12 cellular contexts compared by ENCODE assay signal in genomic region chrX:152832520-152832919, GRCh38. TPM values are rescaled to one million over a fixed set of nuclear protein-coding genes. Genes with fewer than 3 reads are reported as not detected.
DNase-seq lines count a peak whose midpoint lies in the region; ATAC-seq and TF ChIP-seq lines count a peak whose summit lies in the region.
"Had no signal": no experiment of that assay in that cellular context is flagged by ENCODE, and none has a peak within 500 bp of the region (broad histone marks: within the 10 kb centered on the region; RNA-seq: fewer than 3 reads in every experiment).

No MANE protein-coding gene starts in this region.

- no peaks in the 10 kb centered on the region for H3K9me3 Mint-ChIP-seq in activated CD4-positive, alpha-beta memory T cell treated with anti-CD3 and anti-CD28 coated beads for 36 hours
- H3K9me3 Mint-ChIP-seq in stimulated activated effector memory CD8-positive, alpha-beta T cell treated with anti-CD3 and anti-CD28 coated beads, Interleukin-12 subunit alpha, Interleukin-12 subunit beta, amount 100 ng/mL, for 72 hours = no peaks in the 10 kb centered on the region

- H3K4me3 Mint-ChIP-seq in activated CD4-positive, alpha-beta memory T cell treated with anti-CD3 and anti-CD28 coated beads for 36 hours = peak overlapping the region; percentile 89
- peak overlapping the region; percentile 89 for H3K4me3 Mint-ChIP-seq in stimulated activated effector memory CD8-positive, alpha-beta T cell treated with anti-CD3 and anti-CD28 coated beads, Interleukin-12 subunit alpha, Interleukin-12 subunit beta, amount 100 ng/mL, for 72 hours

- H3K4me1 ChIP-seq in left ventricle myocardium inferior (peaks cover 31% of the 10 kb centered on the region), heart right ventricle (peaks cover 0 to 29% (median 9%) of the 10 kb centered on the region in 9 donors)
- H3K4me1 ChIP-seq: parathyroid adenoma had no signal

- DNase-seq in left ventricle myocardium inferior (no peak), heart right ventricle (no peak), foreskin fibroblast (no peak), mucosa of gallbladder (ENCODE audit: low spot score) (no peak), Ammon's horn (ENCODE audit: low spot score) (no peak), dermis blood vessel endothelial cell (no peak)
- no peak for DNase-seq in activated CD4-positive, alpha-beta memory T cell treated with anti-CD3 and anti-CD28 coated beads for 36 hours
- no peak for DNase-seq in stimulated activated effector memory CD8-positive, alpha-beta T cell treated with anti-CD3 and anti-CD28 coated beads, Interleukin-12 subunit alpha, Interleukin-12 subunit beta, amount 100 ng/mL, for 72 hours (ENCODE audit: low spot score in 2 of 2)
- DNase-seq: NCI-H2227 treated with DMSO at 0.1 percent for 48 hours had no signal

- CTCF ChIA-PET in activated CD4-positive, alpha-beta memory T cell treated with anti-CD3 and anti-CD28 coated beads for 36 hours (lab: Charles Lee) = interaction anchor here (1.0 kb wide), 1 partner anchor 11 kb away, joined by 4 read pairs; no protein-coding TSS in a partner anchor

- no peaks in the 10 kb centered on the region for H3K27me3 Mint-ChIP-seq in activated CD4-positive, alpha-beta memory T cell treated with anti-CD3 and anti-CD28 coated beads for 36 hours

- peaks cover 9% of the 10 kb centered on the region for H3K36me3 Mint-ChIP-seq in activated CD4-positive, alpha-beta memory T cell treated with anti-CD3 and anti-CD28 coated beads for 36 hours
- H3K36me3 Mint-ChIP-seq in stimulated activated effector memory CD8-positive, alpha-beta T cell treated with anti-CD3 and anti-CD28 coated beads, Interleukin-12 subunit alpha, Interleukin-12 subunit beta, amount 100 ng/mL, for 72 hours = peaks cover 12% of the 10 kb centered on the region

- WGBS in heart right ventricle, 2 donors = 93 to 94% methylated on average over 5 of the region's 5 CpGs

- TF ChIP-seq CTCF in left ventricle myocardium inferior (IDR thresholded peaks at IDR 0.05; ENCODE audit: borderline replicate concordance) = no peak
- no peak for TF ChIP-seq CTCF in heart right ventricle (IDR thresholded peaks at IDR 0.05)
- TF ChIP-seq CTCF in foreskin fibroblast (IDR thresholded peaks at IDR 0.05; ENCODE audit: low read depth, low read length) = no peak

- no peak for ATAC-seq in heart right ventricle
- no peak for ATAC-seq in stimulated activated effector memory CD8-positive, alpha-beta T cell treated with anti-CD3 and anti-CD28 coated beads, Interleukin-12 subunit alpha, Interleukin-12 subunit beta, amount 100 ng/mL, for 72 hours

- H3K4me3 ChIP-seq in left ventricle myocardium inferior (peak overlapping the region; percentile 77), heart right ventricle (no peak overlapping the region), foreskin fibroblast (ENCODE audit: low read depth in 1 of 2, low read length in 2 of 2) (peak overlapping the region; percentile 73 to 82)
- H3K4me3 ChIP-seq: thoracic aorta had no signal

- no peaks in the 10 kb centered on the region for H3K36me3 ChIP-seq in left ventricle myocardium inferior
- H3K36me3 ChIP-seq in heart right ventricle = peaks cover 0 to 20% (median 0%) of the 10 kb centered on the region in 9 donors

- H3K9me3 ChIP-seq in left ventricle myocardium inferior (replicated peaks) (no peaks in the 10 kb centered on the region), heart right ventricle (peaks cover 0 to 3% (median 0%) of the 10 kb centered on the region in 11 donors)
- H3K9me3 ChIP-seq: ascending aorta, thoracic aorta had no signal

- POLR2A ChIA-PET in activated CD4-positive, alpha-beta memory T cell treated with anti-CD3 and anti-CD28 coated beads for 36 hours (lab: Charles Lee) = no interaction called here

- peaks cover 23% of the 10 kb centered on the region for H3K4me1 Mint-ChIP-seq in activated CD4-positive, alpha-beta memory T cell treated with anti-CD3 and anti-CD28 coated beads for 36 hours (ENCODE audit: low read depth)
- H3K4me1 Mint-ChIP-seq in stimulated activated effector memory CD8-positive, alpha-beta T cell treated with anti-CD3 and anti-CD28 coated beads, Interleukin-12 subunit alpha, Interleukin-12 subunit beta, amount 100 ng/mL, for 72 hours = peaks cover 32% of the 10 kb centered on the region

- intact Hi-C loops in left ventricle myocardium inferior (cut with micrococcal nuclease) (no loop called here), heart right ventricle (cut with DNase I) (no loop called here)
- intact Hi-C loops in activated CD4-positive, alpha-beta memory T cell treated with anti-CD3 and anti-CD28 coated beads for 36 hours (cut with micrococcal nuclease) = no loop called here

- H3K27ac Mint-ChIP-seq in activated CD4-positive, alpha-beta memory T cell treated with anti-CD3 and anti-CD28 coated beads for 36 hours = no peak overlapping the region
- H3K27ac Mint-ChIP-seq in stimulated activated effector memory CD8-positive, alpha-beta T cell treated with anti-CD3 and anti-CD28 coated beads, Interleukin-12 subunit alpha, Interleukin-12 subunit beta, amount 100 ng/mL, for 72 hours = no peak overlapping the region

- no peaks in the 10 kb centered on the region for H3K27me3 ChIP-seq in left ventricle myocardium inferior (ENCODE audit: low read depth)
- H3K27me3 ChIP-seq in heart right ventricle = peaks cover 0 to 5% (median 0%) of the 10 kb centered on the region in 7 donors
- H3K27me3 ChIP-seq: ascending aorta had no signal

- H3K27ac ChIP-seq in left ventricle myocardium inferior (replicated peaks) = peak overlapping the region; percentile 84
- H3K27ac ChIP-seq in heart right ventricle = peak overlapping the region in 1 of 10 donors; percentile 53
- H3K27ac ChIP-seq: ascending aorta, parathyroid adenoma, thoracic aorta had no signal

RNA-seq across cellular contexts. Expression of gene NSDHL, which starts 1.7 kb away (rescaled TPM):
- total RNA-seq in left ventricle myocardium inferior (11.4 TPM), heart right ventricle (10 to 100 TPM; 12.4 to 32.2 (median 16.1) TPM), mucosa of gallbladder (32.4 TPM), dermis blood vessel endothelial cell (16.0 and 28.4 TPM in 2 replicates)
- polyA plus RNA-seq in heart right ventricle = 10 to 100 TPM in 1 of 2 donors, 1 to 10 TPM in 1; 8.6 to 41.4 TPM
- 10 to 100 TPM; 20.2 to 23.3 TPM for total RNA-seq in activated CD4-positive, alpha-beta memory T cell treated with anti-CD3 and anti-CD28 coated beads for 36 hours

RNA-seq across cellular contexts. Expression of gene CETN2, which starts 2.0 kb away (rescaled TPM):
- total RNA-seq in left ventricle myocardium inferior (24.1 TPM), heart right ventricle (10 to 100 TPM; 22.9 to 33.5 (median 25.0) TPM), mucosa of gallbladder (44.3 TPM), dermis blood vessel endothelial cell (23.3 and 25.2 TPM in 2 replicates)
- polyA plus RNA-seq in heart right ventricle = 10 to 100 TPM; 25.5 to 35.7 TPM
- 10 to 100 TPM; 12.3 to 12.6 TPM for total RNA-seq in activated CD4-positive, alpha-beta memory T cell treated with anti-CD3 and anti-CD28 coated beads for 36 hours

Comparison
In these comparisons a context has a peak if more than half of its experiments do, and no peak if none do; other contexts are left out.
1. H3K4me3 ChIP-seq: peak in left ventricle myocardium inferior (single experiment) and foreskin fibroblast (2 of 2); none in heart right ventricle (0 of 10).